2 cellular contexts compared by ENCODE assay signal in genomic region chr1:111730282-111730681, GRCh38.
A peak's percentile ranks its signal among the peaks of the same experiment; 100 is the strongest.
TF ChIP-seq lines count a peak whose summit lies in the region.

No MANE protein-coding gene starts in this region.

TF ChIP-seq in IMR-90, 13 proteins besides CTCF, POLR2A, EP300 and RAD21:
- TF ChIP-seq CEBPB (IDR thresholded peaks at IDR 0.05; ENCODE audit: low read depth, low read length) (no peak), MAZ (IDR thresholded peaks at IDR 0.05; ENCODE audit: borderline replicate concordance, low read depth, low read length) (no peak), MXI1 (IDR thresholded peaks at IDR 0.05; ENCODE audit: borderline replicate concordance, low read depth, low read length) (no peak), MAFK (IDR thresholded peaks at IDR 0.05; ENCODE audit: low read depth, low read length) (no peak), BHLHE40 (IDR thresholded peaks at IDR 0.05; ENCODE audit: low read depth, low read length) (peak; percentile 30; the same call in 1 of the 2 replicates)

TF ChIP-seq in HepG2, 621 proteins besides CTCF, POLR2A, EP300 and RAD21:
- TF ChIP-seq ETV6 (CRISPR knock-in tag; conservative IDR thresholded peaks at IDR 0.05) (no peak), FOXK2 (IDR thresholded peaks at IDR 0.05) (no peak), U2AF1 (optimal IDR thresholded peaks at IDR 0.05; ENCODE audit: low read depth, low read length) (no peak), TAF15 (IDR thresholded peaks at IDR 0.05; ENCODE audit: low read depth, low read length, poor library complexity, severe bottlenecking) (no peak), ZNF577 (CRISPR knock-in tag; IDR thresholded peaks at IDR 0.05; ENCODE audit: borderline replicate concordance, low read depth) (no peak), ARID3A (IDR thresholded peaks at IDR 0.05; ENCODE audit: low read depth, low read length) (no peak), ZNF10 (CRISPR knock-in tag; IDR thresholded peaks at IDR 0.05; ENCODE audit: borderline replicate concordance, low read depth) (no peak), SP5 (CRISPR knock-in tag; IDR thresholded peaks at IDR 0.05; ENCODE audit: borderline replicate concordance, low read depth) (no peak), ZNF768 (CRISPR knock-in tag; IDR thresholded peaks at IDR 0.05) (no peak), ATF4 (CRISPR knock-in tag; IDR thresholded peaks at IDR 0.05) (no peak), ZNF296 (CRISPR knock-in tag; conservative IDR thresholded peaks at IDR 0.05) (no peak), ZNF639 (CRISPR knock-in tag; conservative IDR thresholded peaks at IDR 0.05) (no peak), ZNF674 (CRISPR knock-in tag; IDR thresholded peaks at IDR 0.05; ENCODE audit: low read depth) (no peak), PAXIP1 (CRISPR knock-in tag; conservative IDR thresholded peaks at IDR 0.05) (no peak), NFRKB (IDR thresholded peaks at IDR 0.05) (no peak), CHD4 (IDR thresholded peaks at IDR 0.05; ENCODE audit: borderline replicate concordance, low read length) (no peak), ZSCAN31 (CRISPR knock-in tag; IDR thresholded peaks at IDR 0.05; ENCODE audit: low read depth) (no peak), ZNF230 (CRISPR knock-in tag; IDR thresholded peaks at IDR 0.05) (no peak)
